9 cellular contexts compared by ENCODE assay signal in genomic region chr11:826836-827145, GRCh38. TPM values are rescaled to one million over a fixed set of nuclear protein-coding genes. Genes with fewer than 3 reads are reported as not detected.
DNase-seq lines count a peak whose midpoint lies in the region; FAIRE-seq and TF ChIP-seq lines count a peak whose summit lies in the region.
"Had no signal": no experiment of that assay in that cellular context is flagged by ENCODE, and none has a peak within 500 bp of the region (broad histone marks: within the 10 kb centered on the region; RNA-seq: fewer than 3 reads in every experiment).

No MANE protein-coding gene starts in this region.

- H3K4me1 ChIP-seq in CD8-positive, alpha-beta memory T cell (ENCODE audit: insufficient read depth, low read length), result peaks cover 37% of the 10 kb centered on the region
- H3K4me1 ChIP-seq in HUES6 (ENCODE audit: control insufficient read depth, insufficient read depth, low read length) (peaks cover 41% of the 10 kb centered on the region), neuron (ENCODE audit: insufficient read depth, low read length) (peaks cover 47% of the 10 kb centered on the region), kidney (ENCODE audit: control insufficient read depth in 1 of 2, insufficient read depth in 1 of 2, low read depth in 1 of 2, low read length in 2 of 2) (peaks cover 19 to 42% of the 10 kb centered on the region in 2 donors)

- CTCF ChIA-PET in CD8-positive, alpha-beta memory T cell (lab: Charles Lee), result no interaction called here

- H3K36me3 Mint-ChIP-seq in CD8-positive, alpha-beta memory T cell, result peaks cover 0 to 26% (median 4%) of the 10 kb centered on the region in 3 donors
- H3K36me3 Mint-ChIP-seq in dendritic cell treated with granulocyte-macrophage colony-stimulating factor and Interleukin-4, amounts not matched to agents 40 ng/mL and 50 ng/mL, for 4 days (ENCODE audit: low read depth), result peaks cover 39% of the 10 kb centered on the region

- H3K4me1 Mint-ChIP-seq in CD8-positive, alpha-beta memory T cell, result peaks cover 4 to 51% (median 14%) of the 10 kb centered on the region in 3 donors
- peaks cover 57% of the 10 kb centered on the region for H3K4me1 Mint-ChIP-seq in dendritic cell treated with granulocyte-macrophage colony-stimulating factor and Interleukin-4, amounts not matched to agents 40 ng/mL and 50 ng/mL, for 4 days (ENCODE audit: low read depth)

- no peaks in the 10 kb centered on the region for H3K9me3 Mint-ChIP-seq in CD8-positive, alpha-beta memory T cell
- H3K9me3 Mint-ChIP-seq in dendritic cell treated with granulocyte-macrophage colony-stimulating factor and Interleukin-4, amounts not matched to agents 40 ng/mL and 50 ng/mL, for 4 days, result no peaks in the 10 kb centered on the region

- peak overlapping the region in 1 of 8 donors; percentile 77 for H3K27ac Mint-ChIP-seq in CD8-positive, alpha-beta memory T cell
- H3K27ac Mint-ChIP-seq in dendritic cell treated with granulocyte-macrophage colony-stimulating factor and Interleukin-4, amounts not matched to agents 40 ng/mL and 50 ng/mL, for 4 days, result no peak overlapping the region

- H3K27me3 ChIP-seq in CD8-positive, alpha-beta memory T cell (ENCODE audit: insufficient read depth, low read length, poor library complexity, severe bottlenecking), result peaks cover 20% of the 10 kb centered on the region
- H3K27me3 ChIP-seq in HUES6 (ENCODE audit: control insufficient read depth, insufficient read depth, low read length) (peaks cover 67% of the 10 kb centered on the region), neuron (ENCODE audit: insufficient read depth, low read length) (peaks cover 7% of the 10 kb centered on the region)

- no peak for FAIRE-seq in kidney (lab: Jason Lieb, UNC)
- FAIRE-seq in urothelium cell line (lab: Jason Lieb, UNC), result no peak

- H3K27me3 Mint-ChIP-seq in CD8-positive, alpha-beta memory T cell, result peaks cover 9 to 19% of the 10 kb centered on the region in 2 donors
- H3K27me3 Mint-ChIP-seq in dendritic cell treated with granulocyte-macrophage colony-stimulating factor and Interleukin-4, amounts not matched to agents 40 ng/mL and 50 ng/mL, for 4 days, result peaks cover 56% of the 10 kb centered on the region

- POLR2A ChIA-PET in CD8-positive, alpha-beta memory T cell (lab: Charles Lee), result interaction anchor here (0.5 kb wide), 1 partner anchor 16 kb away, joined by 3 read pairs; no protein-coding TSS in a partner anchor

- intact Hi-C loops in dendritic cell treated with granulocyte-macrophage colony-stimulating factor and Interleukin-4, amounts not matched to agents 40 ng/mL and 50 ng/mL, for 4 days (cut with micrococcal nuclease), result no loop called here
- intact Hi-C loops in kidney (cut with DNase I), result no loop called here

- H3K36me3 ChIP-seq in CD8-positive, alpha-beta memory T cell (ENCODE audit: insufficient read depth, low read length), result no peaks in the 10 kb centered on the region
- H3K36me3 ChIP-seq in HUES6 (ENCODE audit: control insufficient read depth, insufficient read depth, low read length), result peaks cover 15% of the 10 kb centered on the region; the same call in 1 of the 2 replicates
- H3K36me3 ChIP-seq in neuron (ENCODE audit: insufficient read depth, low read length), result peaks cover 20% of the 10 kb centered on the region
- H3K36me3 ChIP-seq in kidney (ENCODE audit: control insufficient read depth in 1 of 2, insufficient read depth in 2 of 2, low read length in 2 of 2), result peaks cover 0 to 2% of the 10 kb centered on the region in 2 donors

- H3K9ac ChIP-seq in HUES6 (ENCODE audit: low read length) (no peak overlapping the region), kidney (ENCODE audit: low read length in 2 of 2) (peak overlapping the region in 1 of 2 donors; percentile 34)

- H3K4me3 Mint-ChIP-seq in CD8-positive, alpha-beta memory T cell, result peak overlapping the region; percentile 68 to 85 (median 71)
- H3K4me3 Mint-ChIP-seq in dendritic cell treated with granulocyte-macrophage colony-stimulating factor and Interleukin-4, amounts not matched to agents 40 ng/mL and 50 ng/mL, for 4 days, result peak overlapping the region; percentile 39

- H3K27ac ChIP-seq in CD8-positive, alpha-beta memory T cell (ENCODE audit: low read depth, low read length), result peak overlapping the region; percentile 24
- H3K27ac ChIP-seq in HUES6 (ENCODE audit: low read depth, low read length), result no peak overlapping the region
- H3K27ac ChIP-seq in kidney (ENCODE audit: low read depth in 2 of 2, low read length in 2 of 2), result peak overlapping the region in 1 of 2 donors; percentile 32

- peak overlapping the region; percentile 37 for H3K4me3 ChIP-seq in CD8-positive, alpha-beta memory T cell (ENCODE audit: low read length)
- peak overlapping the region; percentile 51 for H3K4me3 ChIP-seq in HUES6 (ENCODE audit: low read depth, low read length)
- peak overlapping the region; percentile 35 for H3K4me3 ChIP-seq in neuron (ENCODE audit: low read length)
- H3K4me3 ChIP-seq in kidney (ENCODE audit: low read length in 2 of 2), result no peak overlapping the region

- no peaks in the 10 kb centered on the region for H3K9me3 ChIP-seq in CD8-positive, alpha-beta memory T cell (ENCODE audit: low read length)
- H3K9me3 ChIP-seq in HUES6 (ENCODE audit: control insufficient read depth, insufficient read depth, low read depth, low read length) (no peaks in the 10 kb centered on the region), neuron (ENCODE audit: low read length) (no peaks in the 10 kb centered on the region), kidney (ENCODE audit: control insufficient read depth in 1 of 2, low read length in 2 of 2) (no peaks in the 10 kb centered on the region)

- H2AFZ ChIP-seq in neuron (ENCODE audit: low read depth, low read length), result no peak overlapping the region

- DNase-seq in CD8-positive, alpha-beta memory T cell, result no peak
- DNase-seq in kidney (no peak), urothelium cell line (ENCODE audit: low spot score) (no peak), NCI-H748 treated with DMSO at 0.1 percent for 48 hours (lab: John Stamatoyannopoulos, UW) (no peak)
- no peak for DNase-seq in stimulated activated CD8-positive, alpha-beta memory T cell treated with anti-CD3 and anti-CD28 coated beads, Interleukin-4, amount 100 ng/mL, for 48 hours
- DNase-seq: cortex of kidney had no signal

- TF ChIP-seq CTCF in kidney (IDR thresholded peaks at IDR 0.05; ENCODE audit: borderline replicate concordance, extremely low read depth, insufficient read depth), result no peak

RNA-seq across cellular contexts. Expression of gene CRACR2B, which starts 0.9 kb away (rescaled TPM):
- 1 to 10 TPM; 2.4 to 3.6 TPM for total RNA-seq in CD8-positive, alpha-beta memory T cell
- not detected for polyA plus RNA-seq in CD8-positive, alpha-beta memory T cell
- total RNA-seq in kidney, result 22.6 TPM
- polyA plus RNA-seq in kidney (ENCODE audit: insufficient read depth, low read depth, low replicate concordance), result 16.5 TPM

RNA-seq across cellular contexts. Expression of gene CD151, which starts 6.0 kb away (rescaled TPM):
- total RNA-seq in CD8-positive, alpha-beta memory T cell, result 10 to 100 TPM; 61.2 to 65.5 TPM
- 19.6 TPM for polyA plus RNA-seq in CD8-positive, alpha-beta memory T cell
- total RNA-seq in kidney, result 476 TPM
- 379 TPM for polyA plus RNA-seq in kidney (ENCODE audit: insufficient read depth, low read depth, low replicate concordance)

RNA-seq across cellular contexts. Expression of gene PNPLA2, which starts 8.1 kb away (rescaled TPM):
- total RNA-seq in CD8-positive, alpha-beta memory T cell, result 10 to 100 TPM; 49.8 to 53.0 TPM
- 41.5 TPM for polyA plus RNA-seq in CD8-positive, alpha-beta memory T cell
- 173 TPM for total RNA-seq in kidney
- polyA plus RNA-seq in kidney (ENCODE audit: insufficient read depth, low read depth, low replicate concordance), result 67.9 TPM

RNA-seq across cellular contexts. Expression of gene POLR2L, which starts 15.5 kb away (rescaled TPM):
- total RNA-seq in CD8-positive, alpha-beta memory T cell, result 100 to 1,000 TPM; 178 to 182 TPM
- polyA plus RNA-seq in CD8-positive, alpha-beta memory T cell, result 114 TPM
- 107 TPM for total RNA-seq in kidney
- polyA plus RNA-seq in kidney (ENCODE audit: insufficient read depth, low read depth, low replicate concordance), result 376 TPM

RNA-seq across cellular contexts. Expression of gene TSPAN4, which starts 15.9 kb away (rescaled TPM):
- 1 to 10 TPM; 8.8 to 9.4 TPM for total RNA-seq in CD8-positive, alpha-beta memory T cell
- 4.4 TPM for polyA plus RNA-seq in CD8-positive, alpha-beta memory T cell
- total RNA-seq in kidney, result 104 TPM
- 81.2 TPM for polyA plus RNA-seq in kidney (ENCODE audit: insufficient read depth, low read depth, low replicate concordance)

Comparison
In these comparisons a context has a peak if more than half of its experiments do, and no peak if none do; other contexts are left out.
1. H3K4me3 ChIP-seq: peak in CD8-positive, alpha-beta memory T cell (single experiment), HUES6 (single experiment) and neuron (single experiment); none in kidney (0 of 2).